ENCODE assay signal across 35 cellular contexts in genomic region chr3:110615454-110615853, GRCh38.
"Had no signal": no experiment of that assay in that cellular context is flagged by ENCODE, and none has a peak within 500 bp of the region (broad histone marks: within the 10 kb centered on the region; RNA-seq: fewer than 3 reads in every experiment).

No MANE protein-coding gene starts in this region.

- H3K4me3 ChIP-seq: adrenal gland, body of pancreas, breast epithelium had no signal

- DNase-seq: activated B cell treated with CpG ODN at 0.5 μM for 24 hours; activated CD4-positive, alpha-beta memory T cell treated with anti-CD3 and anti-CD28 coated beads for 36 hours; activated CD4-positive, alpha-beta T cell treated with anti-CD3 and anti-CD28 coated beads for 4 hours; activated CD4-positive, alpha-beta T cell treated with anti-CD3 and anti-CD28 coated beads, Interleukin-2, amount 10 ng/mL, durations not matched to agents 24 days and 14 days; activated CD4-positive, alpha-beta T cell treated with anti-CD3 and anti-CD28 coated beads, Interleukin-2, amount 50 U/mL, for 1 hour; activated CD4-positive, alpha-beta T cell treated with anti-CD3 and anti-CD28 coated beads, Interleukin-2, amount 50 U/mL, for 4 hours; activated CD4-positive, CD25-positive, alpha-beta regulatory T cell treated with anti-CD3 and anti-CD28 coated beads, Interleukin-2, amount 50 U/mL, for 72 hours; activated CD8-positive, alpha-beta memory T cell treated with anti-CD3 and anti-CD28 coated beads for 24 hours; activated CD8-positive, alpha-beta memory T cell treated with anti-CD3 and anti-CD28 coated beads, Interleukin-2, amount 10 ng/mL, durations not matched to agents 7 days and 5 days; activated CD8-positive, alpha-beta memory T cell treated with anti-CD3 and anti-CD28 coated beads, Interleukin-2, amount 50 U/mL, for 48 hours; activated CD8-positive, alpha-beta T cell treated with anti-CD3 and anti-CD28 coated beads, Interleukin-2, amount 10 ng/mL, durations not matched to agents 7 days and 5 days; activated effector memory CD4-positive, alpha-beta T cell treated with anti-CD3 and anti-CD28 coated beads, Interleukin-2, amount 50 U/mL, for 16 hours; activated gamma-delta T cell treated with Interleukin-2 at 50 U/mL for 16 hours; activated naive CD4-positive, alpha-beta T cell; activated naive CD4-positive, alpha-beta T cell treated with anti-CD3 and anti-CD28 coated beads for 36 hours; activated naive CD4-positive, alpha-beta T cell treated with anti-CD3 and anti-CD28 coated beads, Interleukin-2, amount 50 U/mL, for 16 hours; activated naive CD8-positive, alpha-beta T cell treated with anti-CD3 and anti-CD28 coated beads for 36 hours; activated T-cell treated with anti-CD3 and anti-CD28 coated beads, Interleukin-2, amount 50 U/mL, for 24 hours; activated T-cell treated with anti-CD3 and anti-CD28 coated beads, Interleukin-2, amount 50 U/mL, for 48 hours; adrenal gland; amniotic stem cell; aorta; body of pancreas; brain microvascular endothelial cell; central memory CD4-positive, alpha-beta T cell; T-helper 1 cell; T-helper 2 cell; T-helper 9 cell had no signal

- H3K27me3 Mint-ChIP-seq: activated B cell treated with CpG ODN at 0.5 μM for 24 hours; activated CD4-positive, alpha-beta T cell treated with anti-CD3 and anti-CD28 coated beads, Interleukin-2, amount 10 ng/mL, durations not matched to agents 24 days and 14 days; activated T-cell treated with anti-CD3 and anti-CD28 coated beads, Interleukin-2, amount 50 U/mL, for 24 hours had no signal

- FAIRE-seq: astrocyte, TTC549 had no signal

- H3K27ac ChIP-seq: adrenal gland, body of pancreas, brain microvascular endothelial cell, breast epithelium, VCaP had no signal

- H3K4me1 ChIP-seq: adrenal gland, breast epithelium had no signal

- H3K9me3 ChIP-seq: adrenal gland, body of pancreas, breast epithelium had no signal

- H3K4me1 Mint-ChIP-seq: activated B cell treated with CpG ODN at 0.5 μM for 24 hours; activated CD4-positive, alpha-beta T cell treated with anti-CD3 and anti-CD28 coated beads, Interleukin-2, amount 10 ng/mL, durations not matched to agents 24 days and 14 days; activated CD8-positive, alpha-beta memory T cell treated with anti-CD3 and anti-CD28 coated beads, Interleukin-2, amount 10 ng/mL, durations not matched to agents 7 days and 5 days; activated naive CD8-positive, alpha-beta T cell treated with anti-CD3 and anti-CD28 coated beads for 36 hours had no signal

- H3K9me3 Mint-ChIP-seq: activated B cell treated with CpG ODN at 0.5 μM for 24 hours; activated CD4-positive, alpha-beta memory T cell treated with anti-CD3 and anti-CD28 coated beads for 36 hours; activated CD4-positive, alpha-beta T cell treated with anti-CD3 and anti-CD28 coated beads, Interleukin-2, amount 10 ng/mL, durations not matched to agents 24 days and 14 days; activated naive CD4-positive, alpha-beta T cell treated with anti-CD3 and anti-CD28 coated beads for 36 hours; activated naive CD4-positive, alpha-beta T cell treated with anti-CD3 and anti-CD28 coated beads, Interleukin-2, amount 50 U/mL, for 72 hours; activated naive CD8-positive, alpha-beta T cell treated with anti-CD3 and anti-CD28 coated beads for 36 hours; activated T-cell treated with anti-CD3 and anti-CD28 coated beads, Interleukin-2, amount 50 U/mL, for 24 hours; T-helper 1 cell treated with Interleukin-12 subunit alpha and Interleukin-12 subunit beta and Interleukin-4 antibody, amounts not matched to agents 30 μg/mL and 1 μg/mL, for 36 hours; T-helper 2 cell treated with Interferon-gamma antibody and Interleukin-4, amounts not matched to agents 5 μg/mL and 100 μg/mL, for 36 hours had no signal

- H3K36me3 ChIP-seq: adrenal gland, brain microvascular endothelial cell, breast epithelium had no signal

- H3K27me3 ChIP-seq: adrenal gland, body of pancreas, brain microvascular endothelial cell, breast epithelium had no signal

- H3K4me3 Mint-ChIP-seq: activated B cell treated with CpG ODN at 0.5 μM for 24 hours; activated CD4-positive, alpha-beta memory T cell treated with anti-CD3 and anti-CD28 coated beads for 36 hours; activated CD4-positive, alpha-beta T cell treated with anti-CD3 and anti-CD28 coated beads, Interleukin-2, amount 10 ng/mL, durations not matched to agents 24 days and 14 days; activated CD8-positive, alpha-beta memory T cell treated with anti-CD3 and anti-CD28 coated beads, Interleukin-2, amount 10 ng/mL, durations not matched to agents 7 days and 5 days; activated CD8-positive, alpha-beta T cell treated with anti-CD3 and anti-CD28 coated beads, Interleukin-2, amount 10 ng/mL, durations not matched to agents 7 days and 5 days; activated naive CD4-positive, alpha-beta T cell treated with anti-CD3 and anti-CD28 coated beads for 36 hours; activated naive CD8-positive, alpha-beta T cell treated with anti-CD3 and anti-CD28 coated beads for 36 hours; activated T-cell treated with anti-CD3 and anti-CD28 coated beads, Interleukin-2, amount 50 U/mL, for 24 hours; T-helper 1 cell treated with Interleukin-12 subunit alpha and Interleukin-12 subunit beta and Interleukin-4 antibody, amounts not matched to agents 30 μg/mL and 1 μg/mL, for 36 hours; T-helper 2 cell treated with Interferon-gamma antibody and Interleukin-4, amounts not matched to agents 5 μg/mL and 100 μg/mL, for 36 hours had no signal

- H3K36me3 Mint-ChIP-seq: activated CD4-positive, alpha-beta memory T cell treated with anti-CD3 and anti-CD28 coated beads for 36 hours; activated CD8-positive, alpha-beta memory T cell treated with anti-CD3 and anti-CD28 coated beads, Interleukin-2, amount 10 ng/mL, durations not matched to agents 7 days and 5 days; activated naive CD4-positive, alpha-beta T cell treated with anti-CD3 and anti-CD28 coated beads, Interleukin-2, amount 50 U/mL, for 72 hours; activated naive CD8-positive, alpha-beta T cell treated with anti-CD3 and anti-CD28 coated beads for 36 hours had no signal

- ATAC-seq: activated CD8-positive, alpha-beta memory T cell treated with anti-CD3 and anti-CD28 coated beads, Interleukin-2, amount 10 ng/mL, durations not matched to agents 7 days and 5 days; activated CD8-positive, alpha-beta T cell treated with anti-CD3 and anti-CD28 coated beads, Interleukin-2, amount 10 ng/mL, durations not matched to agents 7 days and 5 days; activated naive CD4-positive, alpha-beta T cell treated with anti-CD3 and anti-CD28 coated beads, Interleukin-2, amount 50 U/mL, for 72 hours; body of pancreas had no signal

- H3K27ac Mint-ChIP-seq: activated B cell treated with CpG ODN at 0.5 μM for 24 hours; activated CD4-positive, alpha-beta memory T cell treated with anti-CD3 and anti-CD28 coated beads for 36 hours; activated CD4-positive, alpha-beta T cell treated with anti-CD3 and anti-CD28 coated beads, Interleukin-2, amount 10 ng/mL, durations not matched to agents 24 days and 14 days; activated CD8-positive, alpha-beta memory T cell treated with anti-CD3 and anti-CD28 coated beads, Interleukin-2, amount 10 ng/mL, durations not matched to agents 7 days and 5 days; activated CD8-positive, alpha-beta T cell treated with anti-CD3 and anti-CD28 coated beads, Interleukin-2, amount 10 ng/mL, durations not matched to agents 7 days and 5 days; activated naive CD4-positive, alpha-beta T cell treated with anti-CD3 and anti-CD28 coated beads for 36 hours; activated naive CD4-positive, alpha-beta T cell treated with anti-CD3 and anti-CD28 coated beads, Interleukin-2, amount 50 U/mL, for 72 hours; activated naive CD8-positive, alpha-beta T cell treated with anti-CD3 and anti-CD28 coated beads for 36 hours; activated T-cell treated with anti-CD3 and anti-CD28 coated beads, Interleukin-2, amount 50 U/mL, for 24 hours; T-helper 1 cell treated with Interleukin-12 subunit alpha and Interleukin-12 subunit beta and Interleukin-4 antibody, amounts not matched to agents 30 μg/mL and 1 μg/mL, for 36 hours; T-helper 2 cell treated with Interferon-gamma antibody and Interleukin-4, amounts not matched to agents 5 μg/mL and 100 μg/mL, for 36 hours had no signal
